ENCODE assay signal across 8 cellular contexts in genomic region chr13:106349080-106349841, GRCh38.
DNase-seq lines count a peak whose midpoint lies in the region; ATAC-seq and TF ChIP-seq lines count a peak whose summit lies in the region.

No MANE protein-coding gene starts in this region.

- DNase-seq in NCI-H774 (lab: John Stamatoyannopoulos, UW), result peak; percentile 59
- no peak for DNase-seq in fibroblast of villous mesenchyme (ENCODE audit: low read depth)
- DNase-seq in psoas muscle, result no peak
- DNase-seq in D341Med (ENCODE audit: low spot score), result no peak
- DNase-seq in adrenal gland, result no peak
- no peak for DNase-seq in NCI-H1048 (lab: John Stamatoyannopoulos, UW)
- no peak for DNase-seq in SK-N-DZ (ENCODE audit: low spot score)

- H3K27me3 ChIP-seq in psoas muscle (ENCODE audit: insufficient read depth in 3 of 3, low read length in 2 of 3) (peaks cover 2 to 21% (median 2%) of the 10 kb centered on the region in 3 donors), adrenal gland (peaks cover 17% of the 10 kb centered on the region)

- no peak for TF ChIP-seq CTCF in fibroblast of villous mesenchyme (IDR thresholded peaks at IDR 0.05; ENCODE audit: insufficient read depth, low read depth, low read length)
- no peak for TF ChIP-seq CTCF in psoas muscle (IDR thresholded peaks at IDR 0.05)
- no peak for TF ChIP-seq CTCF in adrenal gland (IDR thresholded peaks at IDR 0.05)

- H3K9me3 ChIP-seq in psoas muscle (no peaks in the 10 kb centered on the region), adrenal gland (replicated peaks in 1 of 3) (no peaks in the 10 kb centered on the region)

- ATAC-seq in GM19463 (IDR thresholded peaks at IDR 0.05; ENCODE audit: unreplicated experiment) (peak; percentile 54), psoas muscle (no peak)

- H3K4me3 ChIP-seq in fibroblast of villous mesenchyme (ENCODE audit: low read depth, low read length) (peak overlapping the region; percentile 41), psoas muscle (peak overlapping the region; percentile 41), adrenal gland (no peak overlapping the region)

- 6 to 9% (median 7%) methylated on average over 29 of the region's 29 CpGs for WGBS in psoas muscle, 3 donors
- 4 to 6% (median 5%) methylated on average over 17 to 29 of the region's 29 CpGs for WGBS in adrenal gland, 4 donors

- H3K36me3 ChIP-seq in psoas muscle (ENCODE audit: insufficient read depth in 1 of 2, low read depth in 1 of 2) (no peaks in the 10 kb centered on the region), adrenal gland (replicated peaks in 1 of 2) (no peaks in the 10 kb centered on the region)

- no peak overlapping the region for H3K27ac ChIP-seq in psoas muscle
- H3K27ac ChIP-seq in adrenal gland, result no peak overlapping the region

- no peak for TF ChIP-seq POLR2A in adrenal gland (IDR thresholded peaks at IDR 0.05)

- intact Hi-C loops in psoas muscle (cut with DNase I) (no loop called here), adrenal gland (cut with DNase I) (no loop called here)

- no peaks in the 10 kb centered on the region for H3K4me1 ChIP-seq in psoas muscle
- no peaks in the 10 kb centered on the region for H3K4me1 ChIP-seq in adrenal gland (replicated peaks in 1 of 2)

Comparison
In these comparisons a context has a peak if more than half of its experiments do, and no peak if none do; other contexts are left out.
1. H3K4me3 ChIP-seq: peak in fibroblast of villous mesenchyme (single experiment) and psoas muscle (single experiment); none in adrenal gland (0 of 4).